In the genomic region with DNA sequence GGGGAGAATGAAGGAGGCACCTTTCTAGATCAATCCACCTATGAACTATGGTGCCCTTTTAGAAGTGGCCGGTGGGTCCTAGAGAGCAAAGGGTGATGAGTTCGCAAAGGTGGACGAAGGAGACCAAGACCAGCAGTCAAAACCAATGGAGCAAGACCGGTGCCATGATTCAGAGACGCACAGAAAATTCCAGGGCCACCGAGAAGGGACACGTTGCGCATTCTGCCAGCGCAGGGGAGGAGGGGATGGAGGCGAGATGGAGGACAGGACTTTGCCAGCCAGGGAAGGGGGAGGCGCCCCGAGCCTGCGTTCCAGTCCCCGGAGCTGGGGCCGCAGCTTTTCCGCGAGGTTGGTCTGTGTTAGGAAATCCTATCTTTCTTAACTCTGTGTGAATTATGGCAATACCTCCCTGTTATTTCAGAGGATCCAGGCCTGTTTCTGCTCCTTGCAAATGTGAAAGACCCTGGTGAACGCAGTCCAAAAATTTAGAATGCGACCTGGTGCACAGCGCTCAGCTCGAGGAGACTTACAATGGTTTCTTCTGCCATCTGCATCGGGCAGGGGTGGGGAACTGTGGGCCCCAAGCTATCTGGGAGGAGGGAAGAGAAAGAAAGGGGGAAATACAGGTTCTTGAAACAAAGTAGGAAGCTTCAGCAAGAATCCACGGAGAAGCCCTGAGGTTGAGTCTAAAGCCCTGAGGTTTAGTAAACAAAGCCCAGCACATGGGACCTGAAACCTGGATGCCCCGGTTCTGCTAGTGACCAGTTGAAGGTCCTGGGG, we compare ENCODE assay signal across 8 cellular contexts.
DNase-seq lines count a peak whose midpoint lies in the region; ATAC-seq and TF ChIP-seq lines count a peak whose summit lies in the region.

No MANE protein-coding gene starts in this region.

- H3K27me3 Mint-ChIP-seq in activated T-cell treated with anti-CD3 and anti-CD28 coated beads, Interleukin-2, amount 50 U/mL, for 4 hours (ENCODE audit: low read depth), result no peaks in the 10 kb centered on the region
- no peaks in the 10 kb centered on the region for H3K27me3 Mint-ChIP-seq in type B pancreatic cell

- DNase-seq in activated T-cell treated with anti-CD3 and anti-CD28 coated beads, Interleukin-2, amount 50 U/mL, for 4 hours, result no peak
- no peak for DNase-seq in activated T-cell treated with anti-CD3 and anti-CD28 coated beads for 4 hours
- DNase-seq in caudate nucleus (lab: John Stamatoyannopoulos, UW), result peak in 17 of 61 donors; percentile 7 to 56 (median 28)
- DNase-seq in type B pancreatic cell (ENCODE audit: extremely low spot score, unreplicated experiment), result no peak
- no peak for DNase-seq in RPMI8226
- no peak for DNase-seq in EL

- 20 to 23% methylated on average over 13 to 16 of the region's 24 CpGs for WGBS in mesodermal cell (ENCODE audit: insufficient coverage in 2 of 2), 2 experiments

- H3K27ac ChIP-seq in caudate nucleus (ENCODE audit: low read depth, low read length) (peak overlapping the region; percentile 83), mesodermal cell (ENCODE audit: low read depth, low read length, severe bottlenecking) (peak overlapping the region; percentile 94)

- peak overlapping the region; percentile 76 for H3K27ac Mint-ChIP-seq in type B pancreatic cell

- no peaks in the 10 kb centered on the region for H3K36me3 ChIP-seq in mesodermal cell (ENCODE audit: control insufficient read depth, insufficient read depth, low read length)

- H3K4me1 ChIP-seq in mesodermal cell (ENCODE audit: control insufficient read depth, insufficient read depth, low read length, poor library complexity, severe bottlenecking), result peaks cover 27% of the 10 kb centered on the region

- no peaks in the 10 kb centered on the region for H3K9me3 ChIP-seq in mesodermal cell (ENCODE audit: control insufficient read depth, low read length)

- peak in 1 of 2 donors; percentile 7 for ATAC-seq in activated T-cell treated with anti-CD3 and anti-CD28 coated beads, Interleukin-2, amount 50 U/mL, for 4 hours
- no peak for ATAC-seq in HG02981 (IDR thresholded peaks at IDR 0.05; ENCODE audit: unreplicated experiment)

- no peak for TF ChIP-seq CTCF in type B pancreatic cell (conservative IDR thresholded peaks at IDR 0.05)

- no peaks in the 10 kb centered on the region for H3K36me3 Mint-ChIP-seq in activated T-cell treated with anti-CD3 and anti-CD28 coated beads, Interleukin-2, amount 50 U/mL, for 4 hours (ENCODE audit: insufficient read depth)
- no peaks in the 10 kb centered on the region for H3K36me3 Mint-ChIP-seq in type B pancreatic cell

- peak overlapping the region; percentile 28 for H3K4me3 ChIP-seq in mesodermal cell (ENCODE audit: extremely low read depth, insufficient read depth, low read length, poor library complexity, severe bottlenecking)

- H3K4me3 Mint-ChIP-seq in activated T-cell treated with anti-CD3 and anti-CD28 coated beads, Interleukin-2, amount 50 U/mL, for 4 hours, result peak overlapping the region; percentile 72
- peak overlapping the region; percentile 88 for H3K4me3 Mint-ChIP-seq in type B pancreatic cell

- H3K9me3 Mint-ChIP-seq in activated T-cell treated with anti-CD3 and anti-CD28 coated beads, Interleukin-2, amount 50 U/mL, for 4 hours, result no peaks in the 10 kb centered on the region
- no peaks in the 10 kb centered on the region for H3K9me3 Mint-ChIP-seq in type B pancreatic cell

- H3K4me1 Mint-ChIP-seq in activated T-cell treated with anti-CD3 and anti-CD28 coated beads, Interleukin-2, amount 50 U/mL, for 4 hours (ENCODE audit: low read depth), result peaks cover 40% of the 10 kb centered on the region
- H3K4me1 Mint-ChIP-seq in type B pancreatic cell (ENCODE audit: unreplicated experiment), result peaks cover 48% of the 10 kb centered on the region
